In the genomic region with DNA sequence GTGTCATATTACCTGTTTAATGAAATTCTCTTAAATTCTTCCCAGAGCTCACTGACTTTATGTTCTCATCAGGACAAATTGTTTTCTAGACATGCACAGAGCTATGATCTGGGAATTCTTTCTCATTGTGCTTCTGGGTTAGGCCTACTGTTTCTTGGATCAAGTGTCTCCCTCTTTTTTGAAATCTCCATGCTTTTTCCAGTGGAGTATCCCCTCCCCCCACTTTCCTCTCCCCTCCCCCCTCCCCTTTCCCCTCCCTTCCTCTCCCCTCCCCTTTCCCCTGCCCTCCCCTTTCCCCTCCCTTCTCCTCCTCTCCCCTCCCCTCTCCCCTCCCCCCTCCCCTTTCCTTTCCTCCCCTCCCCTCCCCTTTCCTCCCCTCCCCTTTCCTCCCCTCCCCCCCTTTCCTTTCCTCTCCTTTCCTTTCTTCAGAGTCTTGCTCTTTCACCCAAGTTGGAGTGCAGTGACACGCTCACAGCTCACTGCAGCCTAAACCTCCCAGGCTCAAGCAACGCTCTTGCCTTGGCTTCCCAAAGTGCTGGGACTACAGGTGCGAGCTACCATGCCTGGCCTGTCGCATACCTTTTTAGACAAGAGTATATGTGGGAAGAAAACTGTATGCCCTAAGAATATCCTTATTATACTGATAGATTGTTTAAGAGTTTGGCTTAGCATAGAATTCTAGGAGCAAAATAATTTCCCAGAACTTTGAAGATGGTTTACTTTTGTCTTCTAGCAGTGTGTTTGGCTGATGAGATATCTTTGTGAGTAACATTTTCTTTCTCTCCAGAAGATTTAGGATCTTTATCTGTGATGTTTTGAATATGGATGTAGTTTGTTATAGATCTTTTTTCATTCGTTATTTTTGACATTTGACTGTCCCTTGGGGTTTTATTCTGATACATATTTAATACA, we compare ENCODE assay signal across 1 cellular context.
TF ChIP-seq lines count a peak whose summit lies in the region.

No MANE protein-coding gene starts in this region.

TF ChIP-seq in endothelial cell of umbilical vein, 7 proteins besides CTCF, POLR2A, EP300 and RAD21 (continued from another document):
- no peak for TF ChIP-seq JUN (IDR thresholded peaks at IDR 0.05; ENCODE audit: borderline replicate concordance, insufficient read depth, insufficient read length, low read depth)
- TF ChIP-seq FOS (IDR thresholded peaks at IDR 0.05; ENCODE audit: borderline replicate concordance, insufficient read depth, low read length), result no peak
- no peak for TF ChIP-seq EZH2 (IDR thresholded peaks at IDR 0.05; ENCODE audit: borderline replicate concordance, low read depth, low read length, severe bottlenecking)
- TF ChIP-seq MYC (IDR thresholded peaks at IDR 0.05; ENCODE audit: low read depth, low read length), result no peak
TF ChIP-seq in endothelial cell of umbilical vein: peak in this region for 0.
